ENCODE assay signal across 30 cellular contexts in genomic region chr3:127886276-127886862, GRCh38. TPM values are rescaled to one million over a fixed set of nuclear protein-coding genes. Genes with fewer than 3 reads are reported as not detected.
DNase-seq lines count a peak whose midpoint lies in the region; ATAC-seq, FAIRE-seq and TF ChIP-seq lines count a peak whose summit lies in the region.
"Had no signal": no experiment of that assay in that cellular context is flagged by ENCODE, and none has a peak within 500 bp of the region (broad histone marks: within the 10 kb centered on the region; RNA-seq: fewer than 3 reads in every experiment).

No MANE protein-coding gene starts in this region.

- no peak for FAIRE-seq in K562 (lab: Jason Lieb, UNC)
- FAIRE-seq: astrocyte, colon had no signal

- no peak for ATAC-seq in stimulated activated naive CD8-positive, alpha-beta T cell treated with anti-CD3 and anti-CD28 coated beads, Interleukin-15, Interleukin-2, amounts not matched to agents 100 U/mL and 50 U/mL, for 24 hours
- ATAC-seq in K562 = no peak
- ATAC-seq in naive thymus-derived CD8-positive, alpha-beta T cell = no peak
- ATAC-seq: left cardiac atrium had no signal

- TF ChIP-seq CTCF in K562 (IDR thresholded peaks at IDR 0.05 in 2 of 3, conservative IDR thresholded peaks at IDR 0.05 in 1 of 3; ENCODE audit: insufficient read depth in 2 of 3, low read depth in 1 of 3, low read length in 3 of 3) = no peak
- no peak for TF ChIP-seq CTCF in smooth muscle cell (IDR thresholded peaks at IDR 0.05; ENCODE audit: borderline replicate concordance, insufficient read depth, poor library complexity, severe bottlenecking)

- H3K9ac ChIP-seq in K562 (ENCODE audit: insufficient read depth in 1 of 2, low read depth in 2 of 2, low read length in 2 of 2) (no peak overlapping the region), smooth muscle cell (ENCODE audit: low read depth) (no peak overlapping the region)
- H3K9ac ChIP-seq: BLaER1 treated with 17β-estradiol and CSF1 and Interleukin-3, amounts not matched to agents 10 nM and 100 nM had no signal

- H4K20me1 ChIP-seq in K562 (replicated peaks; ENCODE audit: control insufficient read depth, insufficient read depth, low read length) (no peaks in the 10 kb centered on the region), smooth muscle cell (ENCODE audit: low read depth) (no peaks in the 10 kb centered on the region)
- H4K20me1 ChIP-seq: BLaER1 treated with 17β-estradiol and CSF1 and Interleukin-3, amounts not matched to agents 10 nM and 100 nM had no signal

- TF ChIP-seq EP300 in K562 (IDR thresholded peaks at IDR 0.05; ENCODE audit: low read length) = no peak

- H3K4me1 ChIP-seq in K562 (replicated peaks in 1 of 2; ENCODE audit: control insufficient read depth in 2 of 2, insufficient read depth in 2 of 2, low read length in 2 of 2) (peaks cover 0 to 3% of the 10 kb centered on the region in 2 experiments; a peak in 2 of 5 replicates), smooth muscle cell (ENCODE audit: low read depth) (peaks cover 16% of the 10 kb centered on the region)
- H3K4me1 ChIP-seq: tibial nerve had no signal

- POLR2A ChIA-PET in K562 (lab: Yijun Ruan, JAX) (no interaction called here), HEK293T (lab: Yijun Ruan, JAX) (no interaction called here)
- POLR2A ChIA-PET in naive thymus-derived CD8-positive, alpha-beta T cell (lab: Charles Lee) = no interaction called here

- H3K36me3 ChIP-seq in K562 (ENCODE audit: control insufficient read depth, insufficient read depth, low read length) = no peaks in the 10 kb centered on the region
- H3K36me3 ChIP-seq in smooth muscle cell (ENCODE audit: low read depth) = no peaks in the 10 kb centered on the region
- H3K36me3 ChIP-seq: BLaER1 treated with 17β-estradiol and CSF1 and Interleukin-3, amounts not matched to agents 10 nM and 100 nM; MG63; tibial nerve had no signal

- H3K9me3 ChIP-seq in K562 (replicated peaks; ENCODE audit: control insufficient read depth, insufficient read depth, low read depth, low read length) (no peaks in the 10 kb centered on the region), smooth muscle cell (replicated peaks; ENCODE audit: low read depth) (no peaks in the 10 kb centered on the region)

- no peak overlapping the region for H3K4me3 Mint-ChIP-seq in stimulated activated naive CD8-positive, alpha-beta T cell treated with anti-CD3 and anti-CD28 coated beads, Interleukin-15, Interleukin-2, amounts not matched to agents 100 ng/mL and 50 ng/mL, for 24 hours
- H3K4me3 Mint-ChIP-seq in naive thymus-derived CD8-positive, alpha-beta T cell = no peak overlapping the region
- H3K4me3 Mint-ChIP-seq: neural crest cell; T-helper 2 cell treated with Interferon-gamma antibody and Interleukin-4, amounts not matched to agents 5 μg/mL and 100 μg/mL, for 36 hours had no signal

- in situ Hi-C loops in K562 (cut with MboI) = no loop called here

- no peak for TF ChIP-seq POLR2A in K562 (conservative IDR thresholded peaks at IDR 0.05)

- CTCF ChIA-PET in K562 (lab: Yijun Ruan, JAX; ENCODE audit: low intra/inter-chr PET ratio) = no interaction called here
- CTCF ChIA-PET in HEK293T (lab: Yijun Ruan, JAX) = no interaction called here

- H2AFZ ChIP-seq in K562 (ENCODE audit: low read depth, low read length) (no peak overlapping the region), smooth muscle cell (ENCODE audit: low read depth) (no peak overlapping the region)

- peaks cover 12% of the 10 kb centered on the region for H3K9me3 Mint-ChIP-seq in stimulated activated naive CD8-positive, alpha-beta T cell treated with anti-CD3 and anti-CD28 coated beads, Interleukin-15, Interleukin-2, amounts not matched to agents 100 ng/mL and 50 ng/mL, for 24 hours
- H3K9me3 Mint-ChIP-seq in naive thymus-derived CD8-positive, alpha-beta T cell = peaks cover 5 to 18% (median 9%) of the 10 kb centered on the region in 9 donors

- 2% methylated on average over 9 of the region's 9 CpGs for WGBS in K562 (ENCODE audit: insufficient coverage, low coverage, missing lambda C conversion rate)
- WGBS in smooth muscle cell (ENCODE audit: low lambda C conversion rate) = 82% methylated on average over 9 of the region's 9 CpGs

- H3K79me2 ChIP-seq in K562 (ENCODE audit: control insufficient read depth, insufficient read depth, low read length) = no peaks in the 10 kb centered on the region
- no peaks in the 10 kb centered on the region for H3K79me2 ChIP-seq in smooth muscle cell (ENCODE audit: low read depth)

- no peaks in the 10 kb centered on the region for H3K36me3 Mint-ChIP-seq in stimulated activated naive CD8-positive, alpha-beta T cell treated with anti-CD3 and anti-CD28 coated beads, Interleukin-15, Interleukin-2, amounts not matched to agents 100 ng/mL and 50 ng/mL, for 24 hours (ENCODE audit: low read depth)
- H3K36me3 Mint-ChIP-seq in naive thymus-derived CD8-positive, alpha-beta T cell = peaks cover 0 to 11% (median 5%) of the 10 kb centered on the region in 3 donors

- H3K4me1 Mint-ChIP-seq in stimulated activated naive CD8-positive, alpha-beta T cell treated with anti-CD3 and anti-CD28 coated beads, Interleukin-15, Interleukin-2, amounts not matched to agents 100 ng/mL and 50 ng/mL, for 24 hours (ENCODE audit: low read depth) = peaks cover 15% of the 10 kb centered on the region
- H3K4me1 Mint-ChIP-seq in naive thymus-derived CD8-positive, alpha-beta T cell = peaks cover 0 to 3% (median 0%) of the 10 kb centered on the region in 4 donors

- H3K4me3 ChIP-seq in K562 (no peak overlapping the region), smooth muscle cell (no peak overlapping the region)
- H3K4me3 ChIP-seq: BLaER1 treated with 17β-estradiol and CSF1 and Interleukin-3, amounts not matched to agents 10 nM and 100 nM; MG63; SK-N-MC; tibial nerve had no signal

- H3K27me3 ChIP-seq in K562 (ENCODE audit: control insufficient read depth in 2 of 2, insufficient read depth in 2 of 2, low read length in 2 of 2) (peaks cover 0 to 11% of the 10 kb centered on the region in 2 experiments; a peak in 3 of 5 replicates), smooth muscle cell (ENCODE audit: low read depth) (no peaks in the 10 kb centered on the region)
- H3K27me3 ChIP-seq: BLaER1 treated with 17β-estradiol and CSF1 and Interleukin-3, amounts not matched to agents 10 nM and 100 nM; MG63; tibial nerve had no signal

- H3K4me2 ChIP-seq in K562 (ENCODE audit: insufficient read depth, low read length) (no peak overlapping the region), smooth muscle cell (no peak overlapping the region)

- intact Hi-C loops in K562 (cut with micrococcal nuclease) = no loop called here

- H3K9me1 ChIP-seq in K562 (ENCODE audit: control insufficient read depth, insufficient read depth, low read length) = no peaks in the 10 kb centered on the region

- H3K27me3 Mint-ChIP-seq in stimulated activated naive CD8-positive, alpha-beta T cell treated with anti-CD3 and anti-CD28 coated beads, Interleukin-15, Interleukin-2, amounts not matched to agents 100 ng/mL and 50 ng/mL, for 24 hours = peaks cover 9% of the 10 kb centered on the region
- H3K27me3 Mint-ChIP-seq in naive thymus-derived CD8-positive, alpha-beta T cell = peaks cover 5 to 30% (median 8%) of the 10 kb centered on the region in 5 donors

- H3F3A ChIP-seq in smooth muscle cell (ENCODE audit: low read depth) = peaks cover 12% of the 10 kb centered on the region

- peak overlapping the region; percentile 0 for H3K27ac Mint-ChIP-seq in stimulated activated naive CD8-positive, alpha-beta T cell treated with anti-CD3 and anti-CD28 coated beads, Interleukin-15, Interleukin-2, amounts not matched to agents 100 ng/mL and 50 ng/mL, for 24 hours
- H3K27ac Mint-ChIP-seq in naive thymus-derived CD8-positive, alpha-beta T cell = peak overlapping the region in 1 of 10 donors; percentile 15
- H3K27ac Mint-ChIP-seq: progenitor cell of endocrine pancreas; T-helper 2 cell treated with Interferon-gamma antibody and Interleukin-4, amounts not matched to agents 5 μg/mL and 100 μg/mL, for 36 hours had no signal

- BruUV-seq in K562 (replicated peaks; lab: Mats Ljungman, UMichigan) = no TSS peak

- DNase-seq in stimulated activated naive CD8-positive, alpha-beta T cell treated with anti-CD3 and anti-CD28 coated beads, Interleukin-15, Interleukin-2, amounts not matched to agents 100 U/mL and 50 U/mL, for 24 hours = no peak
- DNase-seq in NCI-H524 (lab: John Stamatoyannopoulos, UW) (peak; percentile 88 to 95), K562 (ENCODE audit: extremely low read depth in 1 of 4, low spot score in 3 of 4) (no peak), smooth muscle cell (lab: John Stamatoyannopoulos, UW; ENCODE audit: unreplicated experiment) (no peak), AG08395 (ENCODE audit: low spot score) (no peak), HEK293T (ENCODE audit: extremely low spot score) (no peak)
- no peak for DNase-seq in naive thymus-derived CD8-positive, alpha-beta T cell
- DNase-seq: activated CD4-positive, CD25-positive, alpha-beta regulatory T cell treated with anti-CD3 and anti-CD28 coated beads, Interleukin-2, amount 50 U/mL, for 72 hours; activated CD8-positive, alpha-beta memory T cell treated with anti-CD3 and anti-CD28 coated beads for 24 hours; activated naive CD4-positive, alpha-beta T cell treated with anti-CD3 and anti-CD28 coated beads, Interleukin-2, amount 50 U/mL, for 16 hours; activated T-cell treated with anti-CD3 and anti-CD28 coated beads, Interleukin-2, amount 50 U/mL, for 48 hours; GDM1; IMR-90; left cardiac atrium; MG63; midbrain; NCI-H2029; RPMI8226; stimulated activated CD4-positive, alpha-beta T cell treated with anti-CD3 and anti-CD28 coated beads, Interleukin-2, amount 100 ng/mL, for 24 hours; stimulated activated naive CD4-positive, alpha-beta T cell had no signal

- H3K27ac ChIP-seq in K562 (ENCODE audit: extremely low read depth, low read depth, low read length) = no peak overlapping the region
- H3K27ac ChIP-seq in smooth muscle cell (ENCODE audit: low read depth) = peak overlapping the region; percentile 42
- H3K27ac ChIP-seq: BLaER1 treated with 17β-estradiol and CSF1 and Interleukin-3, amounts not matched to agents 10 nM and 100 nM; SK-N-MC; tibial nerve had no signal

- no peak for TF ChIP-seq RAD21 in K562 (CRISPR knock-in tag; conservative IDR thresholded peaks at IDR 0.05 in 1 of 2, IDR thresholded peaks at IDR 0.05 in 1 of 2)

RNA-seq across cellular contexts. Expression of gene KBTBD12, which starts 28.7 kb away (rescaled TPM):
- not detected in 2 replicates for total RNA-seq in K562 (2011; cell fraction: chromatin; rRNA removed; ENCODE audit: low replicate concordance)
- total RNA-seq in K562 (2011; cell fraction: nucleolus; rRNA removed) = not detected in 2 replicates
- total RNA-seq in K562 (2011; cell fraction: nucleoplasm; rRNA removed) = not detected in 2 replicates
- total RNA-seq in K562 (2014; rRNA removed) (not detected in 2 replicates), K562 (2014; rRNA removed; fragmentation: Illumina TruSeq; extraction: Trizol) (not detected in 2 replicates), K562 (2015; rRNA removed; fragmentation: Illumina TruSeq; extraction: Trizol) (not detected in 2 replicates), K562 (2021) (not detected in 2 replicates), smooth muscle cell (not detected in 2 replicates)
- polyA plus RNA-seq in K562 (2011; rRNA removed) (not detected in 2 replicates), K562 (2014; fragmentation: Illumina TruSeq; extraction: Trizol) (not detected in 2 replicates), K562 (2014; fragmentation: Nextera tagmentation; extraction: Ambion mirVana) (not detected), K562 (2014; rRNA removed) (not detected in 2 replicates), smooth muscle cell (not detected in 2 replicates)
- not detected in 2 replicates for polyA plus RNA-seq in K562 (2011; cell fraction: cytosol; rRNA removed)
- not detected in 2 replicates for polyA plus RNA-seq in K562 (2011; cell fraction: nucleus; rRNA removed)
- polyA plus RNA-seq in K562 (2012) = not detected in 2 replicates
- 0.06 TPM in 1 of 2 replicates, not detected in the other for polyA minus RNA-seq in K562 (2011; rRNA and poly(A)+ RNA removed)
- polyA minus RNA-seq in K562 (2011; cell fraction: cytosol; rRNA and poly(A)+ RNA removed) = not detected in 2 replicates
- not detected in 2 replicates for polyA minus RNA-seq in K562 (2011; cell fraction: nucleus; rRNA and poly(A)+ RNA removed)
- not detected for total RNA-seq in naive thymus-derived CD8-positive, alpha-beta T cell
- polyA plus RNA-seq in naive thymus-derived CD8-positive, alpha-beta T cell = not detected
- total RNA-seq: astrocyte, glomerular endothelial cell, IMR-90, neural crest cell had no signal
- polyA plus RNA-seq: IMR-90 had no signal

Comparison
In these comparisons a context has a peak if more than half of its experiments do, and no peak if none do; other contexts are left out.
1. DNase-seq: peak in NCI-H524 (2 of 2); none in stimulated activated naive CD8-positive, alpha-beta T cell treated with anti-CD3 and anti-CD28 coated beads, Interleukin-15, Interleukin-2, amounts not matched to agents 100 U/mL and 50 U/mL, for 24 hours (single experiment), K562 (0 of 4), smooth muscle cell (single experiment), naive thymus-derived CD8-positive, alpha-beta T cell (0 of 10), AG08395 (single experiment) and HEK293T (single experiment).